In the genomic region with DNA sequence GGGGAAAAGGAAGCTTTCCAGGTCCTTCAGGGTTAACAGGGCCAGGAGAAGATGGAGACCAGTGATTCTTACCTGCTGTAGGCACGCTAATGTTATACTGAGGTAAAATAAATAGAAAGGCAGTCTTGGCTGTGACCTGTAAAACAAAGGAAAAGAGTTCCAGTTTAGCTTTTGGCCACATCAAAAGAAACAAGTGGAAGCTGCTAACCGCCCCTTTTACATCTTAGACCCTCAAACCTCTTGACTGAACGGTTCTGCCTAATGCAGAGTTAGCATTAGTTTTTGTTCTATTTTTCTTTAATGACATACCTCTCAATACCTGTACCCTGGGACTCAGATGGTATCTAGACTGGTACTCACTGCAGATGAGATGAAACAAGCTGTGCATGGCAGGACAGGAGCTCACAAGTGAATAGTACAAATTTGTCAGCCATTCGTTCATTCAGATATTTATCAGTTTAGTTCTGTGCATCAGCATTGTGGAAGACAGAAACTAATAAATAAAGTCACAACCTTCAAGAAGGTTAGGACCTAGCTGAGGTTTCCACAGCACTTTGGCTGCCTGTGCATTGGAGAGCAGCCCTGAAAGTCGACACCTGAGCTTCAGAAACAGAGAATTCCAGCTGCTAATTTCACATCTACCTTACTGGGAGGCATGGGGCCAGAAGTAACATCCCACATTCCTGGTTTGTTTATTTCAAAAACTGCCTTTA, we compare ENCODE assay signal across 15 cellular contexts. TPM values are rescaled to one million over a fixed set of nuclear protein-coding genes. Genes with fewer than 3 reads are reported as not detected.
DNase-seq lines count a peak whose midpoint lies in the region; ATAC-seq and TF ChIP-seq lines count a peak whose summit lies in the region.
"Had no signal": no experiment of that assay in that cellular context is flagged by ENCODE, and none has a peak within 500 bp of the region (broad histone marks: within the 10 kb centered on the region; RNA-seq: fewer than 3 reads in every experiment).

No MANE protein-coding gene starts in this region.

- H3K4me1 ChIP-seq in H9 (ENCODE audit: insufficient read depth, low read length) = peaks cover 16% of the 10 kb centered on the region; the same call in 1 of the 2 replicates
- peaks cover 90% of the 10 kb centered on the region for H3K4me1 ChIP-seq in MM.1S (ENCODE audit: low read length)
- H3K4me1 ChIP-seq in mesendoderm (ENCODE audit: control insufficient read depth, low read depth, low read length) = peaks cover 31% of the 10 kb centered on the region
- no peaks in the 10 kb centered on the region for H3K4me1 ChIP-seq in BE2C

- H4K20me1 ChIP-seq in H9 (ENCODE audit: control insufficient read depth, insufficient read depth, insufficient read length) (no peaks in the 10 kb centered on the region), MM.1S (ENCODE audit: insufficient read depth, low read length) (no peaks in the 10 kb centered on the region)

- no peak overlapping the region for H3K23ac ChIP-seq in H9 (ENCODE audit: insufficient read length, low read depth, low read length)
- H3K23ac ChIP-seq in mesendoderm (ENCODE audit: low read length) = no peak overlapping the region

- no peak for DNase-seq in T-helper 1 cell
- DNase-seq in H9 = no peak
- DNase-seq in MM.1S = peak; percentile 79
- no peak for DNase-seq in natural killer cell
- no peak for DNase-seq in activated T-cell treated with anti-CD3 and anti-CD28 coated beads, Interleukin-2, amount 50 U/mL, for 24 hours
- DNase-seq in mesendoderm = no peak
- DNase-seq in BE2C = no peak
- DNase-seq: Calu3, left cardiac atrium, NCI-H526, nephron progenitor cell, SHP77 treated with DMSO at 0.1 percent for 48 hours had no signal

- H4K5ac ChIP-seq in H9 (ENCODE audit: insufficient read length, low read depth, low read length) (no peak overlapping the region), mesendoderm (ENCODE audit: low read length) (no peak overlapping the region)

- H3K27me3 ChIP-seq in H9 (ENCODE audit: insufficient read depth, low read length) = no peaks in the 10 kb centered on the region
- no peaks in the 10 kb centered on the region for H3K27me3 ChIP-seq in MM.1S (replicated peaks; ENCODE audit: insufficient read depth, low read length)
- no peaks in the 10 kb centered on the region for H3K27me3 ChIP-seq in mesendoderm (ENCODE audit: insufficient read depth, low read length, poor library complexity)
- no peaks in the 10 kb centered on the region for H3K27me3 ChIP-seq in BE2C

- peak in 1 of 3 donors; percentile 28 for ATAC-seq in natural killer cell
- ATAC-seq: left cardiac atrium had no signal

- H3K56ac ChIP-seq in H9 (ENCODE audit: insufficient read length, low read depth, low read length) (no peak overlapping the region), mesendoderm (ENCODE audit: low read length) (no peak overlapping the region)

- peaks cover 15% of the 10 kb centered on the region; the same call in 1 of the 2 replicates for H3K36me3 ChIP-seq in MM.1S (replicated peaks; ENCODE audit: insufficient read depth, low read length)
- H3K36me3 ChIP-seq in mesendoderm (ENCODE audit: control insufficient read depth, insufficient read depth, low read length) = no peaks in the 10 kb centered on the region
- H3K36me3 ChIP-seq in BE2C = no peaks in the 10 kb centered on the region; the same call in none of the 2 replicates

- no peak overlapping the region; the same call in 1 of the 2 replicates for H3K4me3 ChIP-seq in MM.1S (ENCODE audit: low read length)
- H3K4me3 ChIP-seq in mesendoderm (ENCODE audit: low read length) = no peak overlapping the region
- H3K4me3 ChIP-seq in BE2C (ENCODE audit: low read depth, low read length) = no peak overlapping the region
- H3K4me3 ChIP-seq: skin epidermis had no signal

- H2BK15ac ChIP-seq in H9 (ENCODE audit: low read depth, low read length) (no peak overlapping the region), mesendoderm (replicated peaks; ENCODE audit: low read depth) (no peak overlapping the region)

- H3K18ac ChIP-seq in H9 (ENCODE audit: insufficient read length, low read depth, low read length) (no peak overlapping the region), mesendoderm (ENCODE audit: low read length) (no peak overlapping the region)

- H2BK5ac ChIP-seq in H9 (ENCODE audit: insufficient read length, low read length) (no peak overlapping the region), mesendoderm (ENCODE audit: low read length) (no peak overlapping the region)

- peaks cover 2% of the 10 kb centered on the region; the same call in 1 of the 2 replicates for H3K79me2 ChIP-seq in H9 (ENCODE audit: insufficient read depth, low read length)
- H3K79me2 ChIP-seq in MM.1S (ENCODE audit: low read length) = peaks cover 78% of the 10 kb centered on the region
- H3K79me2 ChIP-seq in mesendoderm (ENCODE audit: control insufficient read depth, insufficient read depth, low read length) = peaks cover 29% of the 10 kb centered on the region

- no peaks in the 10 kb centered on the region for H3K23me2 ChIP-seq in H9 (ENCODE audit: insufficient read length, low read depth, low read length, poor library complexity, severe bottlenecking)

- no peak overlapping the region for H4K8ac ChIP-seq in H9 (replicated peaks; ENCODE audit: insufficient read length, low read depth, low read length)
- H4K8ac ChIP-seq in mesendoderm (ENCODE audit: low read depth, low read length) = no peak overlapping the region

- peaks cover 2% of the 10 kb centered on the region for H3K36me3 Mint-ChIP-seq in T-helper 1 cell treated with Interleukin-12 subunit alpha and Interleukin-12 subunit beta and Interleukin-4 antibody, amounts not matched to agents 30 μg/mL and 1 μg/mL, for 36 hours (ENCODE audit: low read depth)
- H3K36me3 Mint-ChIP-seq in H9 (ENCODE audit: insufficient read depth in 1 of 3, low read depth in 3 of 3) = peaks cover 4 to 16% (median 5%) of the 10 kb centered on the region in 3 experiments; a peak in 4 of 7 replicates
- H3K36me3 Mint-ChIP-seq in natural killer cell = no peaks in the 10 kb centered on the region
- H3K36me3 Mint-ChIP-seq in activated T-cell treated with anti-CD3 and anti-CD28 coated beads, Interleukin-2, amount 50 U/mL, for 24 hours (ENCODE audit: low read depth) = peaks cover 12% of the 10 kb centered on the region

- H3K79me1 ChIP-seq in H9 (ENCODE audit: insufficient read depth, low read depth, low read length, poor library complexity, severe bottlenecking) (no peaks in the 10 kb centered on the region), mesendoderm (ENCODE audit: low read length) (peaks cover 30% of the 10 kb centered on the region)

- H3K9me3 ChIP-seq in H9 (ENCODE audit: control insufficient read depth, low read depth, low read length) = no peaks in the 10 kb centered on the region
- no peaks in the 10 kb centered on the region for H3K9me3 ChIP-seq in MM.1S (replicated peaks; ENCODE audit: insufficient read depth, low read length)
- no peaks in the 10 kb centered on the region for H3K9me3 ChIP-seq in BE2C

- H3K4me1 Mint-ChIP-seq in T-helper 1 cell treated with Interleukin-12 subunit alpha and Interleukin-12 subunit beta and Interleukin-4 antibody, amounts not matched to agents 30 μg/mL and 1 μg/mL, for 36 hours (ENCODE audit: low read depth) = peaks cover 45% of the 10 kb centered on the region
- peaks cover 28% of the 10 kb centered on the region in 2 experiments for H3K4me1 Mint-ChIP-seq in H9
- H3K4me1 Mint-ChIP-seq in natural killer cell = peaks cover 51 to 67% of the 10 kb centered on the region in 2 donors
- H3K4me1 Mint-ChIP-seq in activated T-cell treated with anti-CD3 and anti-CD28 coated beads, Interleukin-2, amount 50 U/mL, for 24 hours (ENCODE audit: low read depth) = peaks cover 45% of the 10 kb centered on the region

- H3K27ac Mint-ChIP-seq in T-helper 1 cell treated with Interleukin-12 subunit alpha and Interleukin-12 subunit beta and Interleukin-4 antibody, amounts not matched to agents 30 μg/mL and 1 μg/mL, for 36 hours = peak overlapping the region; percentile 91
- H3K27ac Mint-ChIP-seq in H9 (peak overlapping the region in 2 of 3 experiments; percentile 40 to 88; a peak in 2 of 7 replicates), natural killer cell (peak overlapping the region; percentile 50 to 73)
- no peak overlapping the region for H3K27ac Mint-ChIP-seq in activated T-cell treated with anti-CD3 and anti-CD28 coated beads, Interleukin-2, amount 50 U/mL, for 24 hours
- H3K27ac Mint-ChIP-seq: nephron progenitor cell, type B pancreatic cell had no signal

- TF ChIP-seq CTCF in H9 (conservative IDR thresholded peaks at IDR 0.05) (no peak), MM.1S (IDR thresholded peaks at IDR 0.05; ENCODE audit: low read length) (no peak), natural killer cell (IDR thresholded peaks at IDR 0.05) (no peak), BE2C (IDR thresholded peaks at IDR 0.05; ENCODE audit: low read depth, low read length) (no peak)

- no peak overlapping the region for H2AK5ac ChIP-seq in H9 (ENCODE audit: insufficient read length, low read length)
- H2AK5ac ChIP-seq in mesendoderm (ENCODE audit: low read length) = no peak overlapping the region

- peak overlapping the region; percentile 55 for H3K4me3 Mint-ChIP-seq in T-helper 1 cell treated with Interleukin-12 subunit alpha and Interleukin-12 subunit beta and Interleukin-4 antibody, amounts not matched to agents 30 μg/mL and 1 μg/mL, for 36 hours
- no peak overlapping the region for H3K4me3 Mint-ChIP-seq in H9
- H3K4me3 Mint-ChIP-seq in natural killer cell = no peak overlapping the region
- no peak overlapping the region for H3K4me3 Mint-ChIP-seq in activated T-cell treated with anti-CD3 and anti-CD28 coated beads, Interleukin-2, amount 50 U/mL, for 24 hours
- H3K4me3 Mint-ChIP-seq: nephron progenitor cell, type B pancreatic cell had no signal

- H3K27ac ChIP-seq in H9 (ENCODE audit: insufficient read length, low read depth, low read length) (no peak overlapping the region), MM.1S (ENCODE audit: low read length) (peak overlapping the region; percentile 99), mesendoderm (ENCODE audit: low read depth, low read length) (no peak overlapping the region)
- H3K27ac ChIP-seq: skin epidermis had no signal

- no peak overlapping the region for H3T11ph ChIP-seq in H9 (ENCODE audit: low read length)

- H3K9me3 Mint-ChIP-seq in T-helper 1 cell treated with Interleukin-12 subunit alpha and Interleukin-12 subunit beta and Interleukin-4 antibody, amounts not matched to agents 30 μg/mL and 1 μg/mL, for 36 hours = no peaks in the 10 kb centered on the region
- H3K9me3 Mint-ChIP-seq in H9 = no peaks in the 10 kb centered on the region
- H3K9me3 Mint-ChIP-seq in natural killer cell = no peaks in the 10 kb centered on the region
- H3K9me3 Mint-ChIP-seq in activated T-cell treated with anti-CD3 and anti-CD28 coated beads, Interleukin-2, amount 50 U/mL, for 24 hours = no peaks in the 10 kb centered on the region
- H3K9me3 Mint-ChIP-seq: nephron progenitor cell, type B pancreatic cell had no signal

- H4K91ac ChIP-seq in H9 (ENCODE audit: insufficient read length, low read depth, low read length) = no peak overlapping the region

- no peak overlapping the region for H2AFZ ChIP-seq in H9 (ENCODE audit: low read length)
- H2AFZ ChIP-seq in MM.1S (ENCODE audit: low read length) = no peak overlapping the region

- H3K9ac ChIP-seq in H9 (ENCODE audit: extremely low read depth, insufficient read length, low read length) (no peak overlapping the region), MM.1S (ENCODE audit: low read length) (peak overlapping the region; percentile 77), mesendoderm (ENCODE audit: low read length) (no peak overlapping the region)

- H3K9me2 ChIP-seq in MM.1S (replicated peaks; ENCODE audit: insufficient read depth, low read length) = no peaks in the 10 kb centered on the region

- H2BK120ac ChIP-seq in H9 (ENCODE audit: low read depth, low read length, poor library complexity, severe bottlenecking) (no peak overlapping the region), mesendoderm (ENCODE audit: low read depth, low read length) (no peak overlapping the region)

- no peak overlapping the region for H2BK12ac ChIP-seq in H9 (ENCODE audit: insufficient read length, low read depth, low read length)

- no peak overlapping the region for H3K4me2 ChIP-seq in H9 (ENCODE audit: insufficient read depth, insufficient read length, low read length)
- H3K4me2 ChIP-seq in MM.1S (ENCODE audit: low read depth, low read length) = peak overlapping the region; percentile 91
- H3K4me2 ChIP-seq in mesendoderm (ENCODE audit: low read length) = no peak overlapping the region

- no CpG with 5 or more reads among the region's 5 CpGs for WGBS in H9 (ENCODE audit: extremely low coverage, insufficient read length, low lambda C conversion rate)
- WGBS in mesendoderm (ENCODE audit: extremely low coverage, insufficient coverage, low lambda C conversion rate) = no CpG with 5 or more reads among the region's 5 CpGs

- H3K4ac ChIP-seq in H9 (ENCODE audit: low read depth, low read length) = no peak overlapping the region
- no peak overlapping the region for H3K4ac ChIP-seq in mesendoderm (ENCODE audit: low read depth, low read length)

- H3F3A ChIP-seq in MM.1S (ENCODE audit: insufficient read depth, low read length) = peaks cover 84% of the 10 kb centered on the region

- H2BK20ac ChIP-seq in H9 (ENCODE audit: low read depth, low read length, poor library complexity, severe bottlenecking) = no peak overlapping the region

- H3K27me3 Mint-ChIP-seq in T-helper 1 cell treated with Interleukin-12 subunit alpha and Interleukin-12 subunit beta and Interleukin-4 antibody, amounts not matched to agents 30 μg/mL and 1 μg/mL, for 36 hours (ENCODE audit: low read depth) = no peaks in the 10 kb centered on the region
- H3K27me3 Mint-ChIP-seq in H9 (ENCODE audit: low read depth) = no peaks in the 10 kb centered on the region
- H3K27me3 Mint-ChIP-seq in natural killer cell (ENCODE audit: low read depth in 2 of 2) = no peaks in the 10 kb centered on the region
- no peaks in the 10 kb centered on the region for H3K27me3 Mint-ChIP-seq in activated T-cell treated with anti-CD3 and anti-CD28 coated beads, Interleukin-2, amount 50 U/mL, for 24 hours
- H3K27me3 Mint-ChIP-seq: type B pancreatic cell had no signal

- intact Hi-C loops in natural killer cell (cut with micrococcal nuclease) = no loop called here

- no peak overlapping the region for H3K14ac ChIP-seq in H9 (ENCODE audit: insufficient read depth, low read length)

RNA-seq across cellular contexts. Expression of a gene that starts 41.0 kb away (rescaled TPM):
- total RNA-seq in H9 (2021) = 20.5 and 21.2 TPM in 2 replicates
- total RNA-seq in natural killer cell = 10 to 100 TPM; 16.2 to 20.0 (median 19.2) TPM
- polyA plus RNA-seq in mesendoderm (2013, experiment 1 of 2) = 39.3 TPM
- polyA plus RNA-seq in mesendoderm (2013, experiment 2 of 2) = 39.0 TPM
- 5.0 TPM for polyA plus RNA-seq in BE2C (2012; ENCODE audit: insufficient read depth, insufficient read length, low read depth)
